31 cellular contexts compared by ENCODE assay signal in genomic region chr3:135849827-135850226, GRCh38.
DNase-seq lines count a peak whose midpoint lies in the region; ATAC-seq, FAIRE-seq and TF ChIP-seq lines count a peak whose summit lies in the region.
"Had no signal": no experiment of that assay in that cellular context is flagged by ENCODE, and none has a peak within 500 bp of the region (broad histone marks: within the 10 kb centered on the region; RNA-seq: fewer than 3 reads in every experiment).

No MANE protein-coding gene starts in this region.

- no peak for FAIRE-seq in HepG2 (lab: Jason Lieb, UNC)
- no peak for FAIRE-seq in K562 (lab: Jason Lieb, UNC)
- FAIRE-seq: A204.1, A549, D721Med had no signal

- H4K20me1 ChIP-seq in HepG2 (ENCODE audit: insufficient read depth, low read length) = no peaks in the 10 kb centered on the region
- H4K20me1 ChIP-seq in K562 (replicated peaks; ENCODE audit: control insufficient read depth, insufficient read depth, low read length) = no peaks in the 10 kb centered on the region
- H4K20me1 ChIP-seq: BLaER1; BLaER1 treated with 17β-estradiol and CSF1 and Interleukin-3, amounts not matched to agents 10 nM and 100 nM had no signal

- H3K36me3 ChIP-seq in HepG2 (replicated peaks in 1 of 2; ENCODE audit: control insufficient read depth in 1 of 2, insufficient read depth in 2 of 2, low read length in 2 of 2) = no peaks in the 10 kb centered on the region
- no peaks in the 10 kb centered on the region for H3K36me3 ChIP-seq in right lobe of liver
- H3K36me3 ChIP-seq in K562 (ENCODE audit: control insufficient read depth, insufficient read depth, low read length) = no peaks in the 10 kb centered on the region
- H3K36me3 ChIP-seq: BE2C; BLaER1; BLaER1 treated with 17β-estradiol and CSF1 and Interleukin-3, amounts not matched to agents 10 nM and 100 nM had no signal

- no peak overlapping the region for H3K9ac ChIP-seq in HepG2 (ENCODE audit: insufficient read depth, low read depth, low read length)
- no peak overlapping the region for H3K9ac ChIP-seq in K562 (ENCODE audit: insufficient read depth in 1 of 2, low read depth in 2 of 2, low read length in 2 of 2)
- H3K9ac ChIP-seq: BLaER1; BLaER1 treated with 17β-estradiol and CSF1 and Interleukin-3, amounts not matched to agents 10 nM and 100 nM had no signal

- CTCF ChIA-PET in HepG2 (lab: Yijun Ruan, JAX; ENCODE audit: low intra/inter-chr PET ratio, low total read pairs) = no interaction called here
- CTCF ChIA-PET in K562 (lab: Yijun Ruan, JAX; ENCODE audit: low intra/inter-chr PET ratio) = no interaction called here

- H3K4me1 ChIP-seq in HepG2 (ENCODE audit: insufficient read depth, low read length) (no peaks in the 10 kb centered on the region), right lobe of liver (no peaks in the 10 kb centered on the region), K562 (replicated peaks in 1 of 2; ENCODE audit: control insufficient read depth in 2 of 2, insufficient read depth in 2 of 2, low read length in 2 of 2) (no peaks in the 10 kb centered on the region)
- H3K4me1 ChIP-seq: A549; BE2C; BLaER1; BLaER1 treated with 17β-estradiol and CSF1 and Interleukin-3, amounts not matched to agents 10 nM and 100 nM; Caco-2 had no signal

- H3K27ac ChIP-seq in HepG2 (ENCODE audit: extremely low read length, insufficient read depth, low read length) (no peak overlapping the region), right lobe of liver (no peak overlapping the region), K562 (ENCODE audit: extremely low read depth, low read depth, low read length) (no peak overlapping the region)
- H3K27ac ChIP-seq: 22Rv1; A549; BLaER1; BLaER1 treated with 17β-estradiol and CSF1 and Interleukin-3, amounts not matched to agents 10 nM and 100 nM; C4-2B had no signal

- H2AFZ ChIP-seq in HepG2 (ENCODE audit: low read length) = no peak overlapping the region
- no peak overlapping the region for H2AFZ ChIP-seq in K562 (ENCODE audit: low read depth, low read length)

- intact Hi-C loops in HepG2 (cut with micrococcal nuclease; ENCODE audit: unreplicated experiment) = no loop called here
- intact Hi-C loops in right lobe of liver (cut with DNase I) = no loop called here
- intact Hi-C loops in K562 (cut with micrococcal nuclease) = no loop called here

- in situ Hi-C loops in HepG2 (cut with HindIII; ENCODE audit: extremely low pct_ligation_motif_present, low pct_unique_long_range_greater_than_20kb) (no loop called here), K562 (cut with MboI) (no loop called here)

- H3K27me3 ChIP-seq in HepG2 (ENCODE audit: control insufficient read depth in 1 of 2, insufficient read depth in 2 of 2, low read length in 2 of 2) (no peaks in the 10 kb centered on the region), right lobe of liver (no peaks in the 10 kb centered on the region), K562 (ENCODE audit: control insufficient read depth in 2 of 2, insufficient read depth in 2 of 2, low read length in 2 of 2) (no peaks in the 10 kb centered on the region)
- H3K27me3 ChIP-seq: BE2C; BLaER1; BLaER1 treated with 17β-estradiol and CSF1 and Interleukin-3, amounts not matched to agents 10 nM and 100 nM had no signal

- ATAC-seq in HepG2 = no peak
- ATAC-seq in right lobe of liver = no peak
- no peak for ATAC-seq in K562
- ATAC-seq: A549; CD8-positive, alpha-beta T cell had no signal

- no peak overlapping the region for H3K4me2 ChIP-seq in HepG2 (ENCODE audit: low read depth, low read length)
- no peak overlapping the region for H3K4me2 ChIP-seq in K562 (ENCODE audit: insufficient read depth, low read length)
- H3K4me2 ChIP-seq: A549; BLaER1; BLaER1 treated with 17β-estradiol and CSF1 and Interleukin-3, amounts not matched to agents 10 nM and 100 nM had no signal

- H3K9me3 ChIP-seq in HepG2 (ENCODE audit: low read length) (no peaks in the 10 kb centered on the region), right lobe of liver (no peaks in the 10 kb centered on the region), K562 (replicated peaks; ENCODE audit: control insufficient read depth, insufficient read depth, low read depth, low read length) (no peaks in the 10 kb centered on the region)
- H3K9me3 ChIP-seq: A549; BE2C; BLaER1; BLaER1 treated with 17β-estradiol and CSF1 and Interleukin-3, amounts not matched to agents 10 nM and 100 nM; Caco-2 had no signal

- H3K4me3 ChIP-seq in HepG2 (replicated peaks in 1 of 3; ENCODE audit: insufficient read depth in 1 of 3, low read depth in 2 of 3, low read length in 3 of 3) (no peak overlapping the region), right lobe of liver (no peak overlapping the region), K562 (no peak overlapping the region)
- H3K4me3 ChIP-seq: A549; BLaER1; BLaER1 treated with 17β-estradiol and CSF1 and Interleukin-3, amounts not matched to agents 10 nM and 100 nM had no signal

- no peak for TF ChIP-seq POLR2A in HepG2 (IDR thresholded peaks at IDR 0.05; ENCODE audit: insufficient read depth in 1 of 2, low read depth in 2 of 2, low read length in 2 of 2)
- no peak for TF ChIP-seq POLR2A in right lobe of liver (IDR thresholded peaks at IDR 0.05)
- no peak for TF ChIP-seq POLR2A in K562 (conservative IDR thresholded peaks at IDR 0.05)

- no peak for TF ChIP-seq EP300 in HepG2 (IDR thresholded peaks at IDR 0.05; ENCODE audit: low read depth in 2 of 2, low read length in 2 of 2)
- no peak for TF ChIP-seq EP300 in HepG2 (CRISPR knock-in tag; IDR thresholded peaks at IDR 0.05; ENCODE audit: borderline replicate concordance)
- no peak for TF ChIP-seq EP300 in K562 (IDR thresholded peaks at IDR 0.05; ENCODE audit: low read length)

- no peak for DNase-seq in HepG2 (ENCODE audit: low spot score)
- no peak for DNase-seq in right lobe of liver
- DNase-seq in K562 (ENCODE audit: extremely low read depth in 1 of 4, low spot score in 3 of 4) = no peak
- DNase-seq in pons (ENCODE audit: low spot score) = no peak
- DNase-seq: 8988T; ACHN; AML-193; BE2C; C1 segment of cervical spinal cord; Caco-2; Calu3; CD4-positive, alpha-beta memory T cell; CD4-positive, alpha-beta T cell; CD4-positive, CD25-positive, alpha-beta regulatory T cell; CD8-positive, alpha-beta memory T cell; CD8-positive, alpha-beta T cell; COR-L47; DMS 273 treated with DMSO at 0.1 percent for 48 hours; DMS153; DMS53; DMS79; DMS79 treated with DMSO at 0.1 percent for 48 hours; DND-41; EL had no signal

- H3K79me2 ChIP-seq in HepG2 (ENCODE audit: insufficient read depth, low read length) = no peaks in the 10 kb centered on the region
- H3K79me2 ChIP-seq in K562 (ENCODE audit: control insufficient read depth, insufficient read depth, low read length) = no peaks in the 10 kb centered on the region

- TF ChIP-seq CTCF in HepG2 (CRISPR knock-in tag; IDR thresholded peaks at IDR 0.05) (no peak), right lobe of liver (IDR thresholded peaks at IDR 0.05) (no peak), K562 (IDR thresholded peaks at IDR 0.05 in 2 of 3, conservative IDR thresholded peaks at IDR 0.05 in 1 of 3; ENCODE audit: insufficient read depth in 2 of 3, low read depth in 1 of 3, low read length in 3 of 3) (no peak)

- BruUV-seq in HepG2 (replicated peaks; lab: Mats Ljungman, UMichigan) (no TSS peak), K562 (replicated peaks; lab: Mats Ljungman, UMichigan) (no TSS peak)

- POLR2A ChIA-PET in HepG2 (lab: Yijun Ruan, JAX) (no interaction called here), K562 (lab: Yijun Ruan, JAX) (no interaction called here)

- H3K9me1 ChIP-seq in K562 (ENCODE audit: control insufficient read depth, insufficient read depth, low read length) = no peaks in the 10 kb centered on the region

- no peak for TF ChIP-seq RAD21 in HepG2 (CRISPR knock-in tag; IDR thresholded peaks at IDR 0.05)
- no peak for TF ChIP-seq RAD21 in K562 (CRISPR knock-in tag; conservative IDR thresholded peaks at IDR 0.05 in 1 of 2, IDR thresholded peaks at IDR 0.05 in 1 of 2)

TF ChIP-seq in HepG2, 621 proteins besides CTCF, POLR2A, EP300 and RAD21:
- TF ChIP-seq MXD3 (CRISPR knock-in tag; IDR thresholded peaks at IDR 0.05) = no peak
- TF ChIP-seq MEIS2 (CRISPR knock-in tag; IDR thresholded peaks at IDR 0.05) = no peak
- TF ChIP-seq HNRNPK (IDR thresholded peaks at IDR 0.05; ENCODE audit: low read depth, low read length, poor library complexity, severe bottlenecking) = peak; percentile 95
- TF ChIP-seq MBNL3 (CRISPR knock-in tag; conservative IDR thresholded peaks at IDR 0.05) = no peak

TF ChIP-seq in K562, 482 proteins besides CTCF, POLR2A, EP300 and RAD21:
- peak; percentile 51 for TF ChIP-seq HNRNPK (IDR thresholded peaks at IDR 0.05; ENCODE audit: low read depth, low read length, poor library complexity, severe bottlenecking)
- TF ChIP-seq ID3 (CRISPR knock-in tag; IDR thresholded peaks at IDR 0.05) = no peak
- no peak for TF ChIP-seq ID3 (tag; IDR thresholded peaks at IDR 0.05)

Comparison
In these comparisons a context has a peak if more than half of its experiments do, and no peak if none do; other contexts are left out.
1. Of the 241 proteins assayed by ChIP-seq in both HepG2 and K562: peak only in HepG2: none; only in K562: none; in both: HNRNPK; in neither: 240.